ENCODE assay signal across 5 cellular contexts in genomic region chr2:183488421-183488820, GRCh38.
"Had no signal": no experiment of that assay in that cellular context is flagged by ENCODE, and none has a peak within 500 bp of the region (broad histone marks: within the 10 kb centered on the region; RNA-seq: fewer than 3 reads in every experiment).

No MANE protein-coding gene starts in this region.

- DNase-seq: IMR-90, KBM-7 had no signal

- H3K27ac ChIP-seq: HL-60 had no signal

- ATAC-seq: HepG2, K562 had no signal

- H3K4me3 ChIP-seq: K562 had no signal
